Comparison of ENCODE assay signal across 20 cellular contexts in genomic region chr5:73304381-73304780, GRCh38.
"Had no signal": no experiment of that assay in that cellular context is flagged by ENCODE, and none has a peak within 500 bp of the region (broad histone marks: within the 10 kb centered on the region; RNA-seq: fewer than 3 reads in every experiment).

No MANE protein-coding gene starts in this region.

- H3K36me3 ChIP-seq: breast epithelium, pancreas, thoracic aorta had no signal

- H3K27ac ChIP-seq: breast epithelium, pancreas, thoracic aorta had no signal

- ATAC-seq: activated T-cell treated with anti-CD3 and anti-CD28 coated beads, Interleukin-2, amount 50 U/mL, for 72 hours; left ventricle myocardium superior; naive thymus-derived CD4-positive, alpha-beta T cell; stimulated activated effector memory CD8-positive, alpha-beta T cell treated with anti-CD3 and anti-CD28 coated beads, Interleukin-12 subunit alpha, Interleukin-12 subunit beta, amount 100 ng/mL, for 72 hours had no signal

- H3K9me3 Mint-ChIP-seq: activated T-cell treated with anti-CD3 and anti-CD28 coated beads, Interleukin-2, amount 50 U/mL, for 72 hours; memory B cell; WTC11 had no signal

- DNase-seq: activated CD4-positive, alpha-beta T cell treated with anti-CD3 and anti-CD28 coated beads, Interleukin-2, amount 10 ng/mL, durations not matched to agents 24 days and 14 days; activated CD8-positive, alpha-beta memory T cell treated with anti-CD3 and anti-CD28 coated beads, Interleukin-2, amount 50 U/mL, for 48 hours; activated gamma-delta T cell treated with Interleukin-2 at 50 U/mL for 16 hours; activated T-cell treated with anti-CD3 and anti-CD28 coated beads, Interleukin-2, amount 50 U/mL, for 72 hours; anterior cingulate cortex; cerebellar nuclear complex; hippocampal formation; left ventricle myocardium superior; naive thymus-derived CD4-positive, alpha-beta T cell; T-helper 2 cell had no signal

- H3K4me1 ChIP-seq: breast epithelium had no signal

- H3K4me1 Mint-ChIP-seq: activated CD4-positive, alpha-beta T cell treated with anti-CD3 and anti-CD28 coated beads, Interleukin-2, amount 10 ng/mL, durations not matched to agents 24 days and 14 days had no signal

- H3K4me3 ChIP-seq: mucosa of descending colon, thoracic aorta had no signal

- H3K4me3 Mint-ChIP-seq: activated CD4-positive, alpha-beta T cell treated with anti-CD3 and anti-CD28 coated beads, Interleukin-2, amount 10 ng/mL, durations not matched to agents 24 days and 14 days; activated naive CD8-positive, alpha-beta T cell; memory B cell; stimulated activated effector memory CD8-positive, alpha-beta T cell treated with anti-CD3 and anti-CD28 coated beads, Interleukin-12 subunit alpha, Interleukin-12 subunit beta, amount 100 ng/mL, for 72 hours had no signal

- FAIRE-seq: kidney, pancreas, TTC549 had no signal

- H3K27ac Mint-ChIP-seq: activated CD4-positive, alpha-beta T cell treated with anti-CD3 and anti-CD28 coated beads, Interleukin-2, amount 10 ng/mL, durations not matched to agents 24 days and 14 days; activated naive CD8-positive, alpha-beta T cell; activated T-cell treated with anti-CD3 and anti-CD28 coated beads, Interleukin-2, amount 50 U/mL, for 72 hours; memory B cell; naive thymus-derived CD4-positive, alpha-beta T cell; stimulated activated effector memory CD8-positive, alpha-beta T cell treated with anti-CD3 and anti-CD28 coated beads, Interleukin-12 subunit alpha, Interleukin-12 subunit beta, amount 100 ng/mL, for 72 hours; WTC11 had no signal

- H3K36me3 Mint-ChIP-seq: memory B cell, WTC11 had no signal
